ENCODE assay signal across 1 cellular context in the genomic region with DNA sequence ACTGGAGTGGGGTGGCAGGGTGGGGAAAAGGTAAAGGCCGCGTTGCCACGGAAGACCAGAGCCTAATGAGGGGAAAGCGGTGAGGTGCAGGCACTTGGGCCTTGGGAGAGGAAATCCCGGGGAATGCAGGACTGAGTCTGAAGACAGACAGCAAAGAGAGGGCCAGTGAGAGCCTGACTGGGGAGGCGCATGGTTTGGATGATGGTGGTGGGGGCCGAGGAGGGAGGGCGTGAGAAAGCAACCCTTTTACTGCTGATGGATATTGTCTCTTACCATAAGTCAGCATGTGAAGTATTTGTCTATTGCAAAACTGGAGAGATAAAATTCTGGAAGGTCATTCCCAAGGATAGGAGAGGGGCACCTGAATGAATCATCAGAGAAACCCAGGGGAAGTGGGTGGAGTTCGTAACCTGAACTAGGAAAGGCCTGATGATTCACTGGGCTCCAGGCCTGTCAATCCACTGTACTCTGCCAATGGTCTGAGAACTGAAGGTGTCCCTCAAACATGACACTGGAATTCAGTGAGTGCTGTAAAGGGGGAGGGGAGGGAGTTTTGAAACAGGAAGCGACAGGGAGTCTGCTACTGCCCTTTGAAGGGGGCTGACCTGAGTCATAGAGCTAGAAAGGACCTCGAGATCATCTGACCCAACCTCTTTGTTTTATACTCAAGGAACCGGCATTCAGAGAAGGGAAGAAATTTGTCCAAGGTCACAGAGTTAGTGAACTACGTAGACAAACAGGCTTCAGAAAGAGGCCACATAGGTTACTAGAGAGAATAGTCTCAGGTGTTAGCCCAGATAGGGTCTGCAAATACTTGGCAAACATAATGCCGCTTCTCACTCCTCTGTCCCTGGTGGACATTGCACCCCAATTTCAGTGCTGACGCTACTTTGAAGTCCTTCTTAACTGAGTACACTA.
TF ChIP-seq lines count a peak whose summit lies in the region.

No MANE protein-coding gene starts in this region.

TF ChIP-seq in HepG2, 621 proteins besides CTCF, POLR2A, EP300 and RAD21 (continues in another document):
- TF ChIP-seq ZNF264 (CRISPR knock-in tag; IDR thresholded peaks at IDR 0.05) = no peak
- TF ChIP-seq ISL2 (CRISPR knock-in tag; IDR thresholded peaks at IDR 0.05) = 0 out of 2 replicates have a peak, but pooled peaks have one; percentile 34
- TF ChIP-seq ZNF12 (CRISPR knock-in tag; IDR thresholded peaks at IDR 0.05) = no peak
- TF ChIP-seq, protein P1, sequence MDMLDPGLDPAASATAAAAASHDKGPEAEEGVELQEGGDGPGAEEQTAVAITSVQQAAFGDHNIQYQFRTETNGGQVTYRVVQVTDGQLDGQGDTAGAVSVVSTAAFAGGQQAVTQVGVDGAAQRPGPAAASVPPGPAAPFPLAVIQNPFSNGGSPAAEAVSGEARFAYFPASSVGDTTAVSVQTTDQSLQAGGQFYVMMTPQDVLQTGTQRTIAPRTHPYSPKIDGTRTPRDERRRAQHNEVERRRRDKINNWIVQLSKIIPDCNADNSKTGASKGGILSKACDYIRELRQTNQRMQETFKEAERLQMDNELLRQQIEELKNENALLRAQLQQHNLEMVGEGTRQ (IDR thresholded peaks at IDR 0.05; ENCODE audit: low read depth, low read length) = no peak
- TF ChIP-seq, protein P1 (CRISPR knock-in tag; IDR thresholded peaks at IDR 0.05; ENCODE audit: borderline replicate concordance) = no peak
- no peak for TF ChIP-seq ZNF460 (CRISPR knock-in tag; IDR thresholded peaks at IDR 0.05; ENCODE audit: borderline replicate concordance)
- no peak for TF ChIP-seq NFRKB (IDR thresholded peaks at IDR 0.05)
- TF ChIP-seq, protein P2, sequence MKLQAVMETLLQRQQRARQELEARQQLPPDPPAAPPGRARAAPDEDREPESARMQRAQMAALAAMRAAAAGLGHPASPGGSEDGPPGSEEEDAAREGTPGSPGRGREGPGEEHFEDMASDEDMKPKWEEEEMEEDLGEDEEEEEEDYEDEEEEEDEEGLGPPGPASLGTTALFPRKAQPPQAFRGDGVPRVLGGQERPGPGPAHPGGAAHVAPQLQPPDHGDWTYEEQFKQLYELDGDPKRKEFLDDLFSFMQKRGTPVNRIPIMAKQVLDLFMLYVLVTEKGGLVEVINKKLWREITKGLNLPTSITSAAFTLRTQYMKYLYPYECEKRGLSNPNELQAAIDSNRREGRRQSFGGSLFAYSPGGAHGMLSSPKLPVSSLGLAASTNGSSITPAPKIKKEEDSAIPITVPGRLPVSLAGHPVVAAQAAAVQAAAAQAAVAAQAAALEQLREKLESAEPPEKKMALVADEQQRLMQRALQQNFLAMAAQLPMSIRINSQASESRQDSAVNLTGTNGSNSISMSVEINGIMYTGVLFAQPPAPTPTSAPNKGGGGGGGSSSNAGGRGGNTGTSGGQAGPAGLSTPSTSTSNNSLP (IDR thresholded peaks at IDR 0.05; ENCODE audit: low read depth, low read length) = peak; percentile 43; the same call in 1 of the 2 replicates
- TF ChIP-seq ZFY (CRISPR knock-in tag; IDR thresholded peaks at IDR 0.05) = peak; percentile 51; the same call in 1 of the 2 replicates
- no peak for TF ChIP-seq ZNF256 (CRISPR knock-in tag; conservative IDR thresholded peaks at IDR 0.05)
- TF ChIP-seq ZNF558 (CRISPR knock-in tag; IDR thresholded peaks at IDR 0.05; ENCODE audit: borderline replicate concordance) = no peak
- peak; percentile 62 for TF ChIP-seq TCF7 (IDR thresholded peaks at IDR 0.05; ENCODE audit: low read depth)
- TF ChIP-seq FIP1L1 (IDR thresholded peaks at IDR 0.05; ENCODE audit: borderline replicate concordance, insufficient read depth, low read depth, low read length) = no peak
- no peak for TF ChIP-seq NR2C2 (CRISPR knock-in tag; IDR thresholded peaks at IDR 0.05; ENCODE audit: borderline replicate concordance)
- TF ChIP-seq, protein P3, sequence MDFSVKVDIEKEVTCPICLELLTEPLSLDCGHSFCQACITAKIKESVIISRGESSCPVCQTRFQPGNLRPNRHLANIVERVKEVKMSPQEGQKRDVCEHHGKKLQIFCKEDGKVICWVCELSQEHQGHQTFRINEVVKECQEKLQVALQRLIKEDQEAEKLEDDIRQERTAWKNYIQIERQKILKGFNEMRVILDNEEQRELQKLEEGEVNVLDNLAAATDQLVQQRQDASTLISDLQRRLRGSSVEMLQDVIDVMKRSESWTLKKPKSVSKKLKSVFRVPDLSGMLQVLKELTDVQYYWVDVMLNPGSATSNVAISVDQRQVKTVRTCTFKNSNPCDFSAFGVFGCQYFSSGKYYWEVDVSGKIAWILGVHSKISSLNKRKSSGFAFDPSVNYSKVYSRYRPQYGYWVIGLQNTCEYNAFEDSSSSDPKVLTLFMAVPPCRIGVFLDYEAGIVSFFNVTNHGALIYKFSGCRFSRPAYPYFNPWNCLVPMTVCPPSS (IDR thresholded peaks at IDR 0.05) = no peak
- TF ChIP-seq MAFF (IDR thresholded peaks at IDR 0.05; ENCODE audit: low read depth, low read length) = no peak
- TF ChIP-seq, protein P4, sequence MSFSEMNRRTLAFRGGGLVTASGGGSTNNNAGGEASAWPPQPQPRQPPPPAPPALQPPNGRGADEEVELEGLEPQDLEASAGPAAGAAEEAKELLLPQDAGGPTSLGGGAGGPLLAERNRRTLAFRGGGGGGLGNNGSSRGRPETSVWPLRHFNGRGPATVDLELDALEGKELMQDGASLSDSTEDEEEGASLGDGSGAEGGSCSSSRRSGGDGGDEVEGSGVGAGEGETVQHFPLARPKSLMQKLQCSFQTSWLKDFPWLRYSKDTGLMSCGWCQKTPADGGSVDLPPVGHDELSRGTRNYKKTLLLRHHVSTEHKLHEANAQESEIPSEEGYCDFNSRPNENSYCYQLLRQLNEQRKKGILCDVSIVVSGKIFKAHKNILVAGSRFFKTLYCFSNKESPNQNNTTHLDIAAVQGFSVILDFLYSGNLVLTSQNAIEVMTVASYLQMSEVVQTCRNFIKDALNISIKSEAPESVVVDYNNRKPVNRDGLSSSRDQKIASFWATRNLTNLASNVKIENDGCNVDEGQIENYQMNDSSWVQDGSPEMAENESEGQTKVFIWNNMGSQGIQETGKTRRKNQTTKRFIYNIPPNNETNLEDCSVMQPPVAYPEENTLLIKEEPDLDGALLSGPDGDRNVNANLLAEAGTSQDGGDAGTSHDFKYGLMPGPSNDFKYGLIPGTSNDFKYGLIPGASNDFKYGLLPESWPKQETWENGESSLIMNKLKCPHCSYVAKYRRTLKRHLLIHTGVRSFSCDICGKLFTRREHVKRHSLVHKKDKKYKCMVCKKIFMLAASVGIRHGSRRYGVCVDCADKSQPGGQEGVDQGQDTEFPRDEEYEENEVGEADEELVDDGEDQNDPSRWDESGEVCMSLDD (CRISPR knock-in tag; IDR thresholded peaks at IDR 0.05; ENCODE audit: borderline replicate concordance) = no peak; the same call in 1 of the 2 replicates
- no peak for TF ChIP-seq GATAD1 (CRISPR knock-in tag; IDR thresholded peaks at IDR 0.05)
- TF ChIP-seq, protein P5, sequence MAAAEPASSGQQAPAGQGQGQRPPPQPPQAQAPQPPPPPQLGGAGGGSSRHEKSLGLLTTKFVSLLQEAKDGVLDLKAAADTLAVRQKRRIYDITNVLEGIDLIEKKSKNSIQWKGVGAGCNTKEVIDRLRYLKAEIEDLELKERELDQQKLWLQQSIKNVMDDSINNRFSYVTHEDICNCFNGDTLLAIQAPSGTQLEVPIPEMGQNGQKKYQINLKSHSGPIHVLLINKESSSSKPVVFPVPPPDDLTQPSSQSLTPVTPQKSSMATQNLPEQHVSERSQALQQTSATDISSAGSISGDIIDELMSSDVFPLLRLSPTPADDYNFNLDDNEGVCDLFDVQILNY (CRISPR knock-in tag; conservative IDR thresholded peaks at IDR 0.05) = no peak
- TF ChIP-seq ZNF17 (CRISPR knock-in tag; IDR thresholded peaks at IDR 0.05) = no peak
- TF ChIP-seq SNAI1 (CRISPR knock-in tag; IDR thresholded peaks at IDR 0.05; ENCODE audit: borderline replicate concordance) = no peak
- no peak for TF ChIP-seq EEA1 (CRISPR knock-in tag; IDR thresholded peaks at IDR 0.05; ENCODE audit: borderline replicate concordance)
- TF ChIP-seq ZNF225 (CRISPR knock-in tag; IDR thresholded peaks at IDR 0.05) = no peak
- no peak for TF ChIP-seq ZNF30 (CRISPR knock-in tag; IDR thresholded peaks at IDR 0.05)
- peak; percentile 89 for TF ChIP-seq SP2 (CRISPR knock-in tag; IDR thresholded peaks at IDR 0.05)
- TF ChIP-seq ZNF552 (CRISPR knock-in tag; IDR thresholded peaks at IDR 0.05; ENCODE audit: borderline replicate concordance) = no peak
- TF ChIP-seq MED8 (CRISPR knock-in tag; IDR thresholded peaks at IDR 0.05; ENCODE audit: insufficient replicate concordance) = no peak
- no peak for TF ChIP-seq ZNF160 (CRISPR knock-in tag; IDR thresholded peaks at IDR 0.05)
- TF ChIP-seq, protein P6, sequence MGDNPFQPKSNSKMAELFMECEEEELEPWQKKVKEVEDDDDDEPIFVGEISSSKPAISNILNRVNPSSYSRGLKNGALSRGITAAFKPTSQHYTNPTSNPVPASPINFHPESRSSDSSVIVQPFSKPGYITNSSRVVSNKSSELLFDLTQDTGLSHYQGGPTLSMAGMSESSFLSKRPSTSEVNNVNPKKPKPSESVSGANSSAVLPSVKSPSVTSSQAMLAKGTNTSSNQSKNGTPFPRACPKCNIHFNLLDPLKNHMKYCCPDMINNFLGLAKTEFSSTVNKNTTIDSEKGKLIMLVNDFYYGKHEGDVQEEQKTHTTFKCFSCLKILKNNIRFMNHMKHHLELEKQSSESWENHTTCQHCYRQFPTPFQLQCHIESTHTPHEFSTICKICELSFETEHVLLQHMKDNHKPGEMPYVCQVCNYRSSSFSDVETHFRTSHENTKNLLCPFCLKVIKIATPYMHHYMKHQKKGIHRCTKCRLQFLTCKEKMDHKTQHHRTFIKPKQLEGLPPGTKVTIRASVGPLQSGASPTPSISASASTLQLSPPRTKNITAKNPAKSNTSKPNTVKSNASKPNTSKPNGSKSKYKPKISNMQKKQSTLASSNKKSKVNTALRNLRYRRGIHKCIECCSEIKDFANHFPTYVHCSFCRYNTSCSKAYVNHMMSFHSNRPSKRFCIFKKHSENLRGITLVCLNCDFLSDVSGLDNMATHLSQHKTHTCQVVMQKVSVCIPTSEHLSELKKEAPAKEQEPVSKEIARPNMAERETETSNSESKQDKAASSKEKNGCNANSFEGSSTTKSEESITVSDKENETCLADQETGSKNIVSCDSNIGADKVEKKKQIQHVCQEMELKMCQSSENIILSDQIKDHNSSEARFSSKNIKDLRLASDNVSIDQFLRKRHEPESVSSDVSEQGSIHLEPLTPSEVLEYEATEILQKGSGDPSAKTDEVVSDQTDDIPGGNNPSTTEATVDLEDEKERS (CRISPR knock-in tag; IDR thresholded peaks at IDR 0.05) = no peak
- TF ChIP-seq, protein P7, sequence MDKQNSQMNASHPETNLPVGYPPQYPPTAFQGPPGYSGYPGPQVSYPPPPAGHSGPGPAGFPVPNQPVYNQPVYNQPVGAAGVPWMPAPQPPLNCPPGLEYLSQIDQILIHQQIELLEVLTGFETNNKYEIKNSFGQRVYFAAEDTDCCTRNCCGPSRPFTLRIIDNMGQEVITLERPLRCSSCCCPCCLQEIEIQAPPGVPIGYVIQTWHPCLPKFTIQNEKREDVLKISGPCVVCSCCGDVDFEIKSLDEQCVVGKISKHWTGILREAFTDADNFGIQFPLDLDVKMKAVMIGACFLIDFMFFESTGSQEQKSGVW (CRISPR knock-in tag; IDR thresholded peaks at IDR 0.05; ENCODE audit: borderline replicate concordance) = no peak
- no peak for TF ChIP-seq SP1 (IDR thresholded peaks at IDR 0.05)
- TF ChIP-seq SP1 (CRISPR knock-in tag; IDR thresholded peaks at IDR 0.05) = peak; percentile 48; the same call in 1 of the 2 replicates
- no peak for TF ChIP-seq CAMTA2 (CRISPR knock-in tag; IDR thresholded peaks at IDR 0.05; ENCODE audit: borderline replicate concordance)
- no peak for TF ChIP-seq ZNF557 (CRISPR knock-in tag; IDR thresholded peaks at IDR 0.05)
- TF ChIP-seq TEAD3 (CRISPR knock-in tag; optimal IDR thresholded peaks at IDR 0.05; ENCODE audit: borderline replicate concordance) = peak; percentile 80
- no peak for TF ChIP-seq ZNF878 (CRISPR knock-in tag; IDR thresholded peaks at IDR 0.05)
- TF ChIP-seq, protein P8, sequence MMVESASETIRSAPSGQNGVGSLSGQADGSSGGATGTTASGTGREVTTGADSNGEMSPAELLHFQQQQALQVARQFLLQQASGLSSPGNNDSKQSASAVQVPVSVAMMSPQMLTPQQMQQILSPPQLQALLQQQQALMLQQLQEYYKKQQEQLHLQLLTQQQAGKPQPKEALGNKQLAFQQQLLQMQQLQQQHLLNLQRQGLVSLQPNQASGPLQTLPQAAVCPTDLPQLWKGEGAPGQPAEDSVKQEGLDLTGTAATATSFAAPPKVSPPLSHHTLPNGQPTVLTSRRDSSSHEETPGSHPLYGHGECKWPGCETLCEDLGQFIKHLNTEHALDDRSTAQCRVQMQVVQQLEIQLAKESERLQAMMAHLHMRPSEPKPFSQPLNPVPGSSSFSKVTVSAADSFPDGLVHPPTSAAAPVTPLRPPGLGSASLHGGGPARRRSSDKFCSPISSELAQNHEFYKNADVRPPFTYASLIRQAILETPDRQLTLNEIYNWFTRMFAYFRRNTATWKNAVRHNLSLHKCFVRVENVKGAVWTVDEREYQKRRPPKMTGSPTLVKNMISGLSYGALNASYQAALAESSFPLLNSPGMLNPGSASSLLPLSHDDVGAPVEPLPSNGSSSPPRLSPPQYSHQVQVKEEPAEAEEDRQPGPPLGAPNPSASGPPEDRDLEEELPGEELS (CRISPR knock-in tag; IDR thresholded peaks at IDR 0.05) = no peak; the same call in 1 of the 2 replicates
- TF ChIP-seq FOXA1 (IDR thresholded peaks at IDR 0.05) = no peak
- TF ChIP-seq FOXA1 (CRISPR knock-in tag; IDR thresholded peaks at IDR 0.05) = peak; percentile 60
- no peak for TF ChIP-seq ZNF747 (CRISPR knock-in tag; IDR thresholded peaks at IDR 0.05; ENCODE audit: borderline replicate concordance)
- peak; percentile 57; the same call in 1 of the 2 replicates for TF ChIP-seq POLR2G (IDR thresholded peaks at IDR 0.05; ENCODE audit: low read depth, low read length)
- no peak for TF ChIP-seq ZSCAN20 (CRISPR knock-in tag; IDR thresholded peaks at IDR 0.05; ENCODE audit: borderline replicate concordance)
- no peak for TF ChIP-seq ZNF598 (CRISPR knock-in tag; IDR thresholded peaks at IDR 0.05; ENCODE audit: borderline replicate concordance)
- no peak for TF ChIP-seq RFX3 (CRISPR knock-in tag; IDR thresholded peaks at IDR 0.05)
- no peak for TF ChIP-seq ATAD3A (CRISPR knock-in tag; IDR thresholded peaks at IDR 0.05)
- TF ChIP-seq, protein P9, sequence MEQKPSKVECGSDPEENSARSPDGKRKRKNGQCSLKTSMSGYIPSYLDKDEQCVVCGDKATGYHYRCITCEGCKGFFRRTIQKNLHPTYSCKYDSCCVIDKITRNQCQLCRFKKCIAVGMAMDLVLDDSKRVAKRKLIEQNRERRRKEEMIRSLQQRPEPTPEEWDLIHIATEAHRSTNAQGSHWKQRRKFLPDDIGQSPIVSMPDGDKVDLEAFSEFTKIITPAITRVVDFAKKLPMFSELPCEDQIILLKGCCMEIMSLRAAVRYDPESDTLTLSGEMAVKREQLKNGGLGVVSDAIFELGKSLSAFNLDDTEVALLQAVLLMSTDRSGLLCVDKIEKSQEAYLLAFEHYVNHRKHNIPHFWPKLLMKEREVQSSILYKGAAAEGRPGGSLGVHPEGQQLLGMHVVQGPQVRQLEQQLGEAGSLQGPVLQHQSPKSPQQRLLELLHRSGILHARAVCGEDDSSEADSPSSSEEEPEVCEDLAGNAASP (CRISPR knock-in tag; IDR thresholded peaks at IDR 0.05; ENCODE audit: borderline replicate concordance) = no peak
- peak; percentile 62; the same call in 1 of the 2 replicates for TF ChIP-seq CREM (IDR thresholded peaks at IDR 0.05)
- TF ChIP-seq CREM (CRISPR knock-in tag; IDR thresholded peaks at IDR 0.05) = no peak
